Comparison of ENCODE assay signal across 8 cellular contexts in the genomic region with DNA sequence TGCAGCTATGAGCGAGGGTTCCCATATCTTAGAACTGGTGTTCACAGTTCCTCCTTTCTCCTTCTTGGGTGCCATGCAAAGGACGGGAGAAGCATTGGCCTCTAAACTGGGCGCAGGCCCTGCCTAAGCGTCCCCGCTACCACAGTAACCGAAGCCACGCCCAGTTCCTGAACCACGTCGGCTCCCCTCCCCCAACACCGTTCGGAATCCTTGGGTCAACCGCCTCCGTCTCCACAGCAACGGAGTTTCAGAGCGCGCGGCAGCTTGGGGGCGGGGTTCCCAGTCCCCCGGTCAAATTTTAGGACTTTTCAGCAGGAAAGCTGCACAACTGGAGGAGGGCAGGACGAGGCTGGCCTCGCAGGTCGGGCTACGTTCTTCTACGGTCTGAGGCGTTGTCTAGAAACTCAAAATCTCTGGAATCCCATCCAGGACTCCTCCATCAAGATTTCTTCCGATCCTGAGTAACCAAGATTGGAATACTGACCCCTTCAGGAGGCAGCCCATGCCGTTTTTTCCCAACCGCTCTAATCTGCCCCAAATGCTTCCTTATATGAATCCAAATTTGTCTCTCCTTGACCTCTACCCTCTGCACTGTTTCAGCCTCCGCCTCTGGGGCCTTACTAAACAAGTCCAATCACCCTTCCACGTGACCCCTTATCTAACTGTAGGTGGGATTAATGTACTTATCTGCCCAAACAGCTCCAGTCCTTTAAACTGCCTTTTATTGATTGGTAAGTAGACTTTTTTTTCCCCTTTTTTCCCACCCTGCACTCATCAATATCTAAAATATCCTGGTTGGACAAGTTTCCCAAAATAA. TPM values are rescaled to one million over a fixed set of nuclear protein-coding genes. Genes with fewer than 3 reads are reported as not detected.
DNase-seq lines count a peak whose midpoint lies in the region; FAIRE-seq and TF ChIP-seq lines count a peak whose summit lies in the region.

A gene (minus strand): TSS at position 146 of the 817 bp plus-strand sequence. CDS start 71 bp downstream, at position 75.

- H3K27me3 ChIP-seq in SK-N-SH (ENCODE audit: insufficient read depth), result no peaks in the 10 kb centered on the region

- 11% methylated on average over 24 of the region's 30 CpGs for WGBS in SK-N-SH (ENCODE audit: low lambda C conversion rate)

- no peaks in the 10 kb centered on the region for H3K79me2 ChIP-seq in SK-N-SH (ENCODE audit: insufficient read depth)

- CTCF ChIA-PET in SK-N-SH (lab: Yijun Ruan, JAX), result no interaction called here

- peak; percentile 8 for DNase-seq in stimulated activated CD4-positive, alpha-beta T cell treated with anti-CD3 and anti-CD28 coated beads, Interleukin-1b, Interleukin-23, amount 100 ng/mL, for 48 hours
- no peak for DNase-seq in stimulated activated CD4-positive, alpha-beta T cell treated with anti-CD3 and anti-CD28 coated beads, Interleukin-2, amount 100 ng/mL, for 48 hours
- peak; percentile 6 for DNase-seq in SK-N-SH
- peak; percentile 27 for DNase-seq in fibroblast of villous mesenchyme (ENCODE audit: low read depth)
- peak; percentile 88 for DNase-seq in neural crest cell (ENCODE audit: low read depth, low spot score)
- DNase-seq in effector CD8-positive, alpha-beta T cell (lab: John Stamatoyannopoulos, UW), result no peak
- no peak for DNase-seq in COR-L47 (lab: John Stamatoyannopoulos, UW)
- no peak for DNase-seq in GM19239 (ENCODE audit: insufficient read length, low spot score)

- TF ChIP-seq CTCF in SK-N-SH (IDR thresholded peaks at IDR 0.05) (0 out of 2 replicates have a peak, but pooled peaks have one; percentile 16), fibroblast of villous mesenchyme (IDR thresholded peaks at IDR 0.05; ENCODE audit: insufficient read depth, low read depth, low read length) (no peak), neural crest cell (conservative IDR thresholded peaks at IDR 0.05) (peak; percentile 49)

- peak within 1 kb of the TSS; percentile 62 for H3K4me2 ChIP-seq in SK-N-SH

- H3K4me3 Mint-ChIP-seq in neural crest cell, result peak within 1 kb of the TSS; percentile 89

- no peaks in the 10 kb centered on the region for H3F3A ChIP-seq in SK-N-SH (replicated peaks; ENCODE audit: insufficient read depth)

- TF ChIP-seq RAD21 in SK-N-SH (IDR thresholded peaks at IDR 0.05; ENCODE audit: low read length), result no peak

- peaks cover 0 to 6% of the 10 kb centered on the region in 2 experiments; a peak in 1 of 4 replicates for H3K4me1 ChIP-seq in SK-N-SH (ENCODE audit: control insufficient read depth in 1 of 2, insufficient read depth in 2 of 2, low read depth in 1 of 2, low read length in 1 of 2)

- peaks cover 3% of the 10 kb centered on the region for H3K9me3 Mint-ChIP-seq in neural crest cell

- no peak within 1 kb of the TSS for H3K27ac ChIP-seq in SK-N-SH (ENCODE audit: low read depth in 2 of 2, low read length in 1 of 2)

- H3K36me3 ChIP-seq in SK-N-SH (replicated peaks in 1 of 2; ENCODE audit: control insufficient read depth in 1 of 2, insufficient read depth in 2 of 2, low read length in 1 of 2), result no peaks in the 10 kb centered on the region

- peak within 1 kb of the TSS; percentile 86 for H3K27ac Mint-ChIP-seq in neural crest cell (ENCODE audit: unreplicated experiment)

- H3K36me3 Mint-ChIP-seq in neural crest cell (ENCODE audit: low read depth), result no peaks in the 10 kb centered on the region

- no peaks in the 10 kb centered on the region for H3K9me3 ChIP-seq in SK-N-SH

- POLR2A ChIA-PET in SK-N-SH (lab: Yijun Ruan, JAX), result no interaction called here

- peaks cover 19% of the 10 kb centered on the region for H3K4me1 Mint-ChIP-seq in neural crest cell

- FAIRE-seq in GM19239 (lab: Jason Lieb, UNC), result no peak

- H3K4me3 ChIP-seq in SK-N-SH (ENCODE audit: low read depth in 2 of 2, low read length in 1 of 2), result peak within 1 kb of the TSS; percentile 25 to 40; a peak in 3 of 4 replicates
- H3K4me3 ChIP-seq in fibroblast of villous mesenchyme (ENCODE audit: low read depth, low read length), result peak within 1 kb of the TSS; percentile 49

- no peaks in the 10 kb centered on the region for H3K9me2 ChIP-seq in SK-N-SH

- no peaks in the 10 kb centered on the region for H3K27me3 Mint-ChIP-seq in neural crest cell (ENCODE audit: low read depth)

- TF ChIP-seq EP300 in SK-N-SH (IDR thresholded peaks at IDR 0.05; ENCODE audit: borderline replicate concordance in 1 of 2, low read depth in 1 of 2, low read length in 1 of 2), result no peak

- no peak within 1 kb of the TSS for H3K9ac ChIP-seq in SK-N-SH

- peak within 1 kb of the TSS; percentile 65 for H2AFZ ChIP-seq in SK-N-SH (ENCODE audit: low read depth)

- no peaks in the 10 kb centered on the region for H4K20me1 ChIP-seq in SK-N-SH (ENCODE audit: insufficient read depth)

TF ChIP-seq in SK-N-SH, 30 proteins besides CTCF, POLR2A, EP300 and RAD21:
- TF ChIP-seq TCF12 (IDR thresholded peaks at IDR 0.05) (no peak), JUND (IDR thresholded peaks at IDR 0.05) (no peak), EZH2phosphoT487 (IDR thresholded peaks at IDR 0.05; ENCODE audit: borderline replicate concordance, low read depth) (no peak), RFX5 (IDR thresholded peaks at IDR 0.05; ENCODE audit: low read length) (no peak), MEF2A (IDR thresholded peaks at IDR 0.05; ENCODE audit: borderline replicate concordance, low read depth) (no peak), RXRA (IDR thresholded peaks at IDR 0.05; ENCODE audit: borderline replicate concordance, low read depth) (no peak), SIN3A (IDR thresholded peaks at IDR 0.05; ENCODE audit: borderline replicate concordance, low read depth, low read length) (no peak)
- TF ChIP-seq, protein P1, sequence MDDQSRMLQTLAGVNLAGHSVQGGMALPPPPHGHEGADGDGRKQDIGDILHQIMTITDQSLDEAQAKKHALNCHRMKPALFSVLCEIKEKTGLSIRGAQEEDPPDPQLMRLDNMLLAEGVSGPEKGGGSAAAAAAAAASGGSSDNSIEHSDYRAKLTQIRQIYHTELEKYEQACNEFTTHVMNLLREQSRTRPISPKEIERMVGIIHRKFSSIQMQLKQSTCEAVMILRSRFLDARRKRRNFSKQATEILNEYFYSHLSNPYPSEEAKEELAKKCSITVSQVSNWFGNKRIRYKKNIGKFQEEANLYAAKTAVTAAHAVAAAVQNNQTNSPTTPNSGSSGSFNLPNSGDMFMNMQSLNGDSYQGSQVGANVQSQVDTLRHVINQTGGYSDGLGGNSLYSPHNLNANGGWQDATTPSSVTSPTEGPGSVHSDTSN (IDR thresholded peaks at IDR 0.05), result no peak
- TF ChIP-seq, protein P2, sequence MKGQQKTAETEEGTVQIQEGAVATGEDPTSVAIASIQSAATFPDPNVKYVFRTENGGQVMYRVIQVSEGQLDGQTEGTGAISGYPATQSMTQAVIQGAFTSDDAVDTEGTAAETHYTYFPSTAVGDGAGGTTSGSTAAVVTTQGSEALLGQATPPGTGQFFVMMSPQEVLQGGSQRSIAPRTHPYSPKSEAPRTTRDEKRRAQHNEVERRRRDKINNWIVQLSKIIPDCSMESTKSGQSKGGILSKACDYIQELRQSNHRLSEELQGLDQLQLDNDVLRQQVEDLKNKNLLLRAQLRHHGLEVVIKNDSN (IDR thresholded peaks at IDR 0.05; ENCODE audit: borderline replicate concordance, low read depth), result no peak

RNA-seq across cellular contexts. Expression of the gene that starts here (rescaled TPM):
- polyA plus RNA-seq in SK-N-SH (2012; rRNA removed), result not detected in 2 replicates
- not detected in 2 replicates for polyA plus RNA-seq in SK-N-SH (2012; cell fraction: cytosol; rRNA removed)
- polyA plus RNA-seq in SK-N-SH (2012; cell fraction: nucleus; rRNA removed), result not detected in 2 replicates
- 0.32 TPM in 1 of 2 replicates, not detected in the other for total RNA-seq in fibroblast of villous mesenchyme
- total RNA-seq in neural crest cell, result 1.5 and 1.6 TPM in 2 replicates

Comparison
In these comparisons a context has a peak if more than half of its experiments do, and no peak if none do; other contexts are left out.
1. DNase-seq: peak in stimulated activated CD4-positive, alpha-beta T cell treated with anti-CD3 and anti-CD28 coated beads, Interleukin-1b, Interleukin-23, amount 100 ng/mL, for 48 hours (single experiment) and neural crest cell (single experiment); none in stimulated activated CD4-positive, alpha-beta T cell treated with anti-CD3 and anti-CD28 coated beads, Interleukin-2, amount 100 ng/mL, for 48 hours (0 of 2), effector CD8-positive, alpha-beta T cell (single experiment), COR-L47 (single experiment) and GM19239 (single experiment).
2. Peak in DNase-seq, H3K4me3 ChIP-seq and H3K4me2 ChIP-seq in SK-N-SH; RNA of the gene not detected or under 1 TPM.
3. Peak in DNase-seq and H3K4me3 ChIP-seq in fibroblast of villous mesenchyme; RNA of the gene not detected or under 1 TPM.